Comparison of ENCODE assay signal across 1 cellular context in genomic region chr6:36853325-36853724, GRCh38.
TF ChIP-seq lines count a peak whose summit lies in the region.

No MANE protein-coding gene starts in this region.

TF ChIP-seq in WTC11, 78 proteins besides CTCF, POLR2A, EP300 and RAD21 (continued from another document):
- TF ChIP-seq ZNF281 (CRISPR knock-in tag; IDR thresholded peaks at IDR 0.05) (no peak), ZNF512 (CRISPR knock-in tag; IDR thresholded peaks at IDR 0.05; ENCODE audit: borderline replicate concordance) (no peak), TCF7 (CRISPR knock-in tag; IDR thresholded peaks at IDR 0.05; ENCODE audit: low read depth) (no peak), E2F4 (CRISPR knock-in tag; IDR thresholded peaks at IDR 0.05; ENCODE audit: borderline replicate concordance, low read depth) (no peak), E2F1 (CRISPR knock-in tag; IDR thresholded peaks at IDR 0.05) (no peak), HMGXB4 (CRISPR knock-in tag; IDR thresholded peaks at IDR 0.05) (no peak), GABPB1 (CRISPR knock-in tag; IDR thresholded peaks at IDR 0.05) (no peak), RORB (CRISPR knock-in tag; IDR thresholded peaks at IDR 0.05) (no peak), CREB1 (CRISPR knock-in tag; IDR thresholded peaks at IDR 0.05) (no peak), NFE2L1 (CRISPR knock-in tag; IDR thresholded peaks at IDR 0.05) (no peak), ERG (CRISPR knock-in tag; IDR thresholded peaks at IDR 0.05) (no peak)
